ENCODE assay signal across 1 cellular context in genomic region chr1:198604973-198605372, GRCh38.
TF ChIP-seq lines count a peak whose summit lies in the region.

No MANE protein-coding gene starts in this region.

TF ChIP-seq in K562, 482 proteins besides CTCF, POLR2A, EP300 and RAD21 (continued from another document and continues in another):
- TF ChIP-seq WHSC1 (IDR thresholded peaks at IDR 0.05; ENCODE audit: low read length) (no peak), BACH1 (tag; IDR thresholded peaks at IDR 0.05) (no peak), PHF20 (IDR thresholded peaks at IDR 0.05; ENCODE audit: partially characterized antibody) (no peak), CTBP1 (IDR thresholded peaks at IDR 0.05; ENCODE audit: borderline replicate concordance) (no peak), LCOR (CRISPR knock-in tag; IDR thresholded peaks at IDR 0.05) (no peak), NFIX (CRISPR knock-in tag; IDR thresholded peaks at IDR 0.05; ENCODE audit: low read depth) (no peak), TAF9B (IDR thresholded peaks at IDR 0.05; ENCODE audit: partially characterized antibody) (no peak), ZNF644 (tag; IDR thresholded peaks at IDR 0.05; ENCODE audit: low read depth) (peak; percentile 69; the same call in 1 of the 2 replicates), NFIC (IDR thresholded peaks at IDR 0.05) (peak; percentile 93), ZNF584 (CRISPR knock-in tag; IDR thresholded peaks at IDR 0.05; ENCODE audit: low read depth) (no peak), SNIP1 (IDR thresholded peaks at IDR 0.05; ENCODE audit: low read depth) (no peak), FOXA3 (CRISPR knock-in tag; conservative IDR thresholded peaks at IDR 0.05 in 1 of 2, IDR thresholded peaks at IDR 0.05 in 1 of 2) (no peak), ASH1L (IDR thresholded peaks at IDR 0.05; ENCODE audit: borderline replicate concordance, low read depth, partially characterized antibody) (no peak), HSF4 (CRISPR knock-in tag; IDR thresholded peaks at IDR 0.05; ENCODE audit: borderline replicate concordance) (no peak), CBX5 (IDR thresholded peaks at IDR 0.05; ENCODE audit: borderline replicate concordance, low read depth) (no peak), U2AF1 (optimal IDR thresholded peaks at IDR 0.05; ENCODE audit: low read depth, low read length) (no peak), BRF2 (IDR thresholded peaks at IDR 0.05; ENCODE audit: borderline replicate concordance, insufficient read depth, insufficient read length) (no peak), RB1 (IDR thresholded peaks at IDR 0.05; ENCODE audit: low read depth) (no peak), XRCC4 (IDR thresholded peaks at IDR 0.05; ENCODE audit: extremely low read depth, insufficient read depth, insufficient read length) (no peak), MAFF (IDR thresholded peaks at IDR 0.05; ENCODE audit: low read length) (peak; percentile 20; the same call in 1 of the 2 replicates), SMARCE1 (IDR thresholded peaks at IDR 0.05) (peak; percentile 82), ZNF57 (CRISPR knock-in tag; IDR thresholded peaks at IDR 0.05) (no peak), TARDBP (IDR thresholded peaks at IDR 0.05) (no peak), MBD1 (CRISPR knock-in tag; IDR thresholded peaks at IDR 0.05) (no peak), DIDO1 (tag; IDR thresholded peaks at IDR 0.05; ENCODE audit: low read depth) (no peak), NR2C1 (IDR thresholded peaks at IDR 0.05) (no peak), NR2C1 (tag; IDR thresholded peaks at IDR 0.05) (no peak), ZKSCAN3 (CRISPR knock-in tag; IDR thresholded peaks at IDR 0.05) (no peak), FOXP1 (CRISPR knock-in tag; IDR thresholded peaks at IDR 0.05) (no peak), KDM5B (IDR thresholded peaks at IDR 0.05; ENCODE audit: insufficient replicate concordance, low read depth, low read length) (no peak), EWSR1 (IDR thresholded peaks at IDR 0.05; ENCODE audit: borderline replicate concordance, low read depth, partially characterized antibody) (no peak), DDX20 (tag; IDR thresholded peaks at IDR 0.05; ENCODE audit: low read depth) (no peak), CBFA2T2 (conservative IDR thresholded peaks at IDR 0.05) (peak; percentile 58; the same call in 1 of the 2 replicates), ARNT (IDR thresholded peaks at IDR 0.05) (0 out of 4 replicates have a peak, but pooled peaks of 1 of the 2 experiments have one; percentile 40), PHF21A (IDR thresholded peaks at IDR 0.05; ENCODE audit: borderline replicate concordance, low read depth) (no peak), SMAD1 (IDR thresholded peaks at IDR 0.05; ENCODE audit: low read depth, low read length, partially characterized antibody) (no peak), MYNN (IDR thresholded peaks at IDR 0.05) (no peak), MYNN (CRISPR knock-in tag; IDR thresholded peaks at IDR 0.05) (no peak), VEZF1 (CRISPR knock-in tag; IDR thresholded peaks at IDR 0.05) (peak; percentile 31; the same call in 1 of the 2 replicates), ARID1B (IDR thresholded peaks at IDR 0.05) (peak; percentile 91), NUFIP1 (IDR thresholded peaks at IDR 0.05; ENCODE audit: partially characterized antibody) (no peak), NR1H2 (CRISPR knock-in tag; IDR thresholded peaks at IDR 0.05) (no peak), COPS2 (conservative IDR thresholded peaks at IDR 0.05) (no peak), SPI1 (IDR thresholded peaks at IDR 0.05; ENCODE audit: borderline replicate concordance, low read depth, low read length) (peak; percentile 61; the same call in 1 of the 2 replicates), CBX3 (IDR thresholded peaks at IDR 0.05; ENCODE audit: borderline replicate concordance in 1 of 2, low read length in 2 of 2) (no peak), RCOR1 (IDR thresholded peaks at IDR 0.05; ENCODE audit: borderline replicate concordance in 1 of 2, low read depth in 2 of 2, low read length in 2 of 2) (peak in 1 of 2 experiments; percentile 75; a peak in 2 of 4 replicates), KDM1A (IDR thresholded peaks at IDR 0.05) (peak; percentile 64 to 71; a peak in 3 of 4 replicates), ZNF143 (CRISPR knock-in tag; IDR thresholded peaks at IDR 0.05) (no peak), NRF1 (conservative IDR thresholded peaks at IDR 0.05 in 1 of 2, IDR thresholded peaks at IDR 0.05 in 1 of 2) (no peak), BDP1 (IDR thresholded peaks at IDR 0.05; ENCODE audit: insufficient read depth, insufficient read length) (no peak), NFE2 (IDR thresholded peaks at IDR 0.05; ENCODE audit: low read depth) (peak; percentile 81), ZKSCAN1 (IDR thresholded peaks at IDR 0.05; ENCODE audit: low read depth, low read length) (no peak), NR2C2 (CRISPR knock-in tag; IDR thresholded peaks at IDR 0.05) (no peak), NR2C2 (tag; IDR thresholded peaks at IDR 0.05) (no peak), NR3C1 (CRISPR knock-in tag; IDR thresholded peaks at IDR 0.05) (no peak)
- TF ChIP-seq, protein P1, sequence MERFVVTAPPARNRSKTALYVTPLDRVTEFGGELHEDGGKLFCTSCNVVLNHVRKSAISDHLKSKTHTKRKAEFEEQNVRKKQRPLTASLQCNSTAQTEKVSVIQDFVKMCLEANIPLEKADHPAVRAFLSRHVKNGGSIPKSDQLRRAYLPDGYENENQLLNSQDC (CRISPR knock-in tag; IDR thresholded peaks at IDR 0.05), result no peak
- TF ChIP-seq, protein P2, sequence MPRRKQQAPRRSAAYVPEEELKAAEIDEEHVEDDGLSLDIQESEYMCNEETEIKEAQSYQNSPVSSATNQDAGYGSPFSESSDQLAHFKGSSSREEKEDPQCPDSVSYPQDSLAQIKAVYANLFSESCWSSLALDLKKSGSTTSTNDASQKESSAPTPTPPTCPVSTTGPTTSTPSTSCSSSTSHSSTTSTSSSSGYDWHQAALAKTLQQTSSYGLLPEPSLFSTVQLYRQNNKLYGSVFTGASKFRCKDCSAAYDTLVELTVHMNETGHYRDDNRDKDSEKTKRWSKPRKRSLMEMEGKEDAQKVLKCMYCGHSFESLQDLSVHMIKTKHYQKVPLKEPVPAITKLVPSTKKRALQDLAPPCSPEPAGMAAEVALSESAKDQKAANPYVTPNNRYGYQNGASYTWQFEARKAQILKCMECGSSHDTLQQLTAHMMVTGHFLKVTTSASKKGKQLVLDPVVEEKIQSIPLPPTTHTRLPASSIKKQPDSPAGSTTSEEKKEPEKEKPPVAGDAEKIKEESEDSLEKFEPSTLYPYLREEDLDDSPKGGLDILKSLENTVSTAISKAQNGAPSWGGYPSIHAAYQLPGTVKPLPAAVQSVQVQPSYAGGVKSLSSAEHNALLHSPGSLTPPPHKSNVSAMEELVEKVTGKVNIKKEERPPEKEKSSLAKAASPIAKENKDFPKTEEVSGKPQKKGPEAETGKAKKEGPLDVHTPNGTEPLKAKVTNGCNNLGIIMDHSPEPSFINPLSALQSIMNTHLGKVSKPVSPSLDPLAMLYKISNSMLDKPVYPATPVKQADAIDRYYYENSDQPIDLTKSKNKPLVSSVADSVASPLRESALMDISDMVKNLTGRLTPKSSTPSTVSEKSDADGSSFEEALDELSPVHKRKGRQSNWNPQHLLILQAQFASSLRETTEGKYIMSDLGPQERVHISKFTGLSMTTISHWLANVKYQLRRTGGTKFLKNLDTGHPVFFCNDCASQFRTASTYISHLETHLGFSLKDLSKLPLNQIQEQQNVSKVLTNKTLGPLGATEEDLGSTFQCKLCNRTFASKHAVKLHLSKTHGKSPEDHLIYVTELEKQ (CRISPR knock-in tag; IDR thresholded peaks at IDR 0.05), result no peak
- TF ChIP-seq, protein P3, sequence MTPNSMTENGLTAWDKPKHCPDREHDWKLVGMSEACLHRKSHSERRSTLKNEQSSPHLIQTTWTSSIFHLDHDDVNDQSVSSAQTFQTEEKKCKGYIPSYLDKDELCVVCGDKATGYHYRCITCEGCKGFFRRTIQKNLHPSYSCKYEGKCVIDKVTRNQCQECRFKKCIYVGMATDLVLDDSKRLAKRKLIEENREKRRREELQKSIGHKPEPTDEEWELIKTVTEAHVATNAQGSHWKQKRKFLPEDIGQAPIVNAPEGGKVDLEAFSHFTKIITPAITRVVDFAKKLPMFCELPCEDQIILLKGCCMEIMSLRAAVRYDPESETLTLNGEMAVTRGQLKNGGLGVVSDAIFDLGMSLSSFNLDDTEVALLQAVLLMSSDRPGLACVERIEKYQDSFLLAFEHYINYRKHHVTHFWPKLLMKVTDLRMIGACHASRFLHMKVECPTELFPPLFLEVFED (CRISPR knock-in tag; conservative IDR thresholded peaks at IDR 0.05), result no peak
- TF ChIP-seq, protein P4, sequence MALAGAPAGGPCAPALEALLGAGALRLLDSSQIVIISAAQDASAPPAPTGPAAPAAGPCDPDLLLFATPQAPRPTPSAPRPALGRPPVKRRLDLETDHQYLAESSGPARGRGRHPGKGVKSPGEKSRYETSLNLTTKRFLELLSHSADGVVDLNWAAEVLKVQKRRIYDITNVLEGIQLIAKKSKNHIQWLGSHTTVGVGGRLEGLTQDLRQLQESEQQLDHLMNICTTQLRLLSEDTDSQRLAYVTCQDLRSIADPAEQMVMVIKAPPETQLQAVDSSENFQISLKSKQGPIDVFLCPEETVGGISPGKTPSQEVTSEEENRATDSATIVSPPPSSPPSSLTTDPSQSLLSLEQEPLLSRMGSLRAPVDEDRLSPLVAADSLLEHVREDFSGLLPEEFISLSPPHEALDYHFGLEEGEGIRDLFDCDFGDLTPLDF (CRISPR knock-in tag; IDR thresholded peaks at IDR 0.05), result no peak
- TF ChIP-seq, protein P5, sequence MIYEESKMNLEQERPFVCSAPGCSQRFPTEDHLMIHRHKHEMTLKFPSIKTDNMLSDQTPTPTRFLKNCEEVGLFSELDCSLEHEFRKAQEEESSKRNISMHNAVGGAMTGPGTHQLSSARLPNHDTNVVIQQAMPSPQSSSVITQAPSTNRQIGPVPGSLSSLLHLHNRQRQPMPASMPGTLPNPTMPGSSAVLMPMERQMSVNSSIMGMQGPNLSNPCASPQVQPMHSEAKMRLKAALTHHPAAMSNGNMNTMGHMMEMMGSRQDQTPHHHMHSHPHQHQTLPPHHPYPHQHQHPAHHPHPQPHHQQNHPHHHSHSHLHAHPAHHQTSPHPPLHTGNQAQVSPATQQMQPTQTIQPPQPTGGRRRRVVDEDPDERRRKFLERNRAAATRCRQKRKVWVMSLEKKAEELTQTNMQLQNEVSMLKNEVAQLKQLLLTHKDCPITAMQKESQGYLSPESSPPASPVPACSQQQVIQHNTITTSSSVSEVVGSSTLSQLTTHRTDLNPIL (CRISPR knock-in tag; IDR thresholded peaks at IDR 0.05), result no peak
- TF ChIP-seq, protein P6, sequence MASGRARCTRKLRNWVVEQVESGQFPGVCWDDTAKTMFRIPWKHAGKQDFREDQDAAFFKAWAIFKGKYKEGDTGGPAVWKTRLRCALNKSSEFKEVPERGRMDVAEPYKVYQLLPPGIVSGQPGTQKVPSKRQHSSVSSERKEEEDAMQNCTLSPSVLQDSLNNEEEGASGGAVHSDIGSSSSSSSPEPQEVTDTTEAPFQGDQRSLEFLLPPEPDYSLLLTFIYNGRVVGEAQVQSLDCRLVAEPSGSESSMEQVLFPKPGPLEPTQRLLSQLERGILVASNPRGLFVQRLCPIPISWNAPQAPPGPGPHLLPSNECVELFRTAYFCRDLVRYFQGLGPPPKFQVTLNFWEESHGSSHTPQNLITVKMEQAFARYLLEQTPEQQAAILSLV (tag; IDR thresholded peaks at IDR 0.05), result no peak
